11 cellular contexts compared by ENCODE assay signal in genomic region chr4:3871181-3871852, GRCh38.
A peak's percentile ranks its signal among the peaks of the same experiment; 100 is the strongest.
DNase-seq lines count a peak whose midpoint lies in the region; ATAC-seq and TF ChIP-seq lines count a peak whose summit lies in the region.
"Had no signal": no experiment of that assay in that cellular context is flagged by ENCODE, and none has a peak within 500 bp of the region (broad histone marks: within the 10 kb centered on the region; RNA-seq: fewer than 3 reads in every experiment).

No MANE protein-coding gene starts in this region.

- no peaks in the 10 kb centered on the region for H3K9me3 Mint-ChIP-seq in activated T-cell treated with anti-CD3 and anti-CD28 coated beads, Interleukin-2, amount 50 U/mL, for 72 hours
- H3K9me3 Mint-ChIP-seq: dendritic cell treated with granulocyte-macrophage colony-stimulating factor and Interleukin-4, amounts not matched to agents 40 ng/mL and 50 ng/mL, for 4 days had no signal

- no peaks in the 10 kb centered on the region for H3K36me3 ChIP-seq in RWPE2 (ENCODE audit: low read depth)
- H3K36me3 ChIP-seq in thyroid gland: no peaks in the 10 kb centered on the region

- H3K4me1 ChIP-seq in RWPE2 (ENCODE audit: insufficient read depth, poor library complexity, severe bottlenecking) (no peaks in the 10 kb centered on the region), thyroid gland (peaks cover 8 to 11% of the 10 kb centered on the region in 2 donors)

- peaks cover 50% of the 10 kb centered on the region for H3K27me3 ChIP-seq in RWPE2 (ENCODE audit: insufficient read depth, poor library complexity, severe bottlenecking)
- H3K27me3 ChIP-seq in thyroid gland: no peaks in the 10 kb centered on the region

- no peak for TF ChIP-seq CTCF in RWPE2 (IDR thresholded peaks at IDR 0.05; ENCODE audit: poor library complexity, severe bottlenecking)
- no peak for TF ChIP-seq CTCF in thyroid gland (IDR thresholded peaks at IDR 0.05)
- no peak for TF ChIP-seq CTCF in GM10248 (IDR thresholded peaks at IDR 0.05; ENCODE audit: control extremely low read depth, extremely low read depth, low read depth, missing control alignments)

- H3K27ac ChIP-seq in RWPE2 (ENCODE audit: poor library complexity, severe bottlenecking) (no peak overlapping the region), thyroid gland (no peak overlapping the region)
- H3K27ac ChIP-seq: VCaP had no signal

- peaks cover 8% of the 10 kb centered on the region for H3K4me1 Mint-ChIP-seq in activated T-cell treated with anti-CD3 and anti-CD28 coated beads, Interleukin-2, amount 50 U/mL, for 72 hours (ENCODE audit: low read depth)

- WGBS in thyroid gland, 2 donors: 17 to 43% methylated on average over 6 to 18 of the region's 53 CpGs

- peaks cover 34% of the 10 kb centered on the region for H3K27me3 Mint-ChIP-seq in activated T-cell treated with anti-CD3 and anti-CD28 coated beads, Interleukin-2, amount 50 U/mL, for 72 hours (ENCODE audit: low read depth)

- no peak for TF ChIP-seq POLR2A in thyroid gland (IDR thresholded peaks at IDR 0.05)

- H3K27ac Mint-ChIP-seq in activated T-cell treated with anti-CD3 and anti-CD28 coated beads, Interleukin-2, amount 50 U/mL, for 72 hours: no peak overlapping the region
- H3K27ac Mint-ChIP-seq: dendritic cell treated with granulocyte-macrophage colony-stimulating factor and Interleukin-4, amounts not matched to agents 40 ng/mL and 50 ng/mL, for 4 days had no signal

- no peak for DNase-seq in activated T-cell treated with anti-CD3 and anti-CD28 coated beads, Interleukin-2, amount 50 U/mL, for 72 hours
- no peak for DNase-seq in activated T-cell treated with anti-CD3 and anti-CD28 coated beads for 4 hours
- peak; percentile 56 for DNase-seq in RWPE2 (ENCODE audit: low spot score)
- peak; percentile 81 for DNase-seq in iPS-NIHi7 (ENCODE audit: extremely low spot score)
- peak; percentile 32 to 45 for DNase-seq in thyroid gland
- no peak for DNase-seq in midbrain (lab: John Stamatoyannopoulos, UW)
- DNase-seq in GM10248 (ENCODE audit: extremely low spot score): no peak
- no peak for DNase-seq in GDM1 (lab: John Stamatoyannopoulos, UW)
- DNase-seq: mammary epithelial cell had no signal

- H3K9me3 ChIP-seq in RWPE2 (ENCODE audit: severe bottlenecking) (no peaks in the 10 kb centered on the region), thyroid gland (no peaks in the 10 kb centered on the region)

- ATAC-seq in activated T-cell treated with anti-CD3 and anti-CD28 coated beads, Interleukin-2, amount 50 U/mL, for 72 hours (replicated peaks in 1 of 2): peak; percentile 32 to 33
- ATAC-seq in RWPE2 (ENCODE audit: low read depth): no peak

- H3K4me3 Mint-ChIP-seq in activated T-cell treated with anti-CD3 and anti-CD28 coated beads, Interleukin-2, amount 50 U/mL, for 72 hours: peak overlapping the region in 1 of 2 donors; percentile 33
- H3K4me3 Mint-ChIP-seq: dendritic cell treated with granulocyte-macrophage colony-stimulating factor and Interleukin-4, amounts not matched to agents 40 ng/mL and 50 ng/mL, for 4 days had no signal

- POLR2A ChIA-PET in GM10248 (lab: Yijun Ruan, JAX): no interaction called here

- H3K4me3 ChIP-seq in RWPE2 (ENCODE audit: severe bottlenecking): no peak overlapping the region
- no peak overlapping the region for H3K4me3 ChIP-seq in thyroid gland (replicated peaks in 1 of 3)

- H3K36me3 Mint-ChIP-seq in activated T-cell treated with anti-CD3 and anti-CD28 coated beads, Interleukin-2, amount 50 U/mL, for 72 hours (ENCODE audit: insufficient read depth in 2 of 2): peaks cover 0 to 2% of the 10 kb centered on the region in 2 donors

- intact Hi-C loops in thyroid gland (cut with DNase I): no loop called here

- CTCF ChIA-PET in GM10248 (lab: Yijun Ruan, JAX): no interaction called here

Comparison
In these comparisons a context has a peak if more than half of its experiments do, and no peak if none do; other contexts are left out.
1. DNase-seq: peak in RWPE2 (single experiment), iPS-NIHi7 (single experiment) and thyroid gland (2 of 2); none in activated T-cell treated with anti-CD3 and anti-CD28 coated beads, Interleukin-2, amount 50 U/mL, for 72 hours (0 of 2), activated T-cell treated with anti-CD3 and anti-CD28 coated beads for 4 hours (single experiment), midbrain (single experiment), GM10248 (single experiment) and GDM1 (single experiment).